21 cellular contexts compared by ENCODE assay signal in genomic region chr15:90435652-90436337, GRCh38. TPM values are rescaled to one million over a fixed set of nuclear protein-coding genes. Genes with fewer than 3 reads are reported as not detected.
DNase-seq lines count a peak whose midpoint lies in the region; ATAC-seq, FAIRE-seq and TF ChIP-seq lines count a peak whose summit lies in the region.
"Had no signal": no experiment of that assay in that cellular context is flagged by ENCODE, and none has a peak within 500 bp of the region (broad histone marks: within the 10 kb centered on the region; RNA-seq: fewer than 3 reads in every experiment).

No MANE protein-coding gene starts in this region.

- H3K4me1 Mint-ChIP-seq in activated CD4-positive, alpha-beta T cell treated with anti-CD3 and anti-CD28 coated beads, Interleukin-2, amount 10 ng/mL, durations not matched to agents 7 days and 5 days = peaks cover 26% of the 10 kb centered on the region
- H3K4me1 Mint-ChIP-seq in activated T-helper 2 cell treated with anti-CD3 and anti-CD28 coated beads, Interferon-gamma antibody, Interleukin-2, Interleukin-4, amounts not matched to agents 10 μg/mL and 5 μg/mL and 100 μg/mL, durations not matched to agents 14 hours and 24 hours and 36 hours (ENCODE audit: low read depth) = peaks cover 19% of the 10 kb centered on the region
- peaks cover 2% of the 10 kb centered on the region for H3K4me1 Mint-ChIP-seq in endodermal cell

- no peaks in the 10 kb centered on the region for H3K4me1 ChIP-seq in endodermal cell (ENCODE audit: control insufficient read depth, insufficient read depth, low read length)
- H3K4me1 ChIP-seq in gastrocnemius medialis = peaks cover 10 to 18% of the 10 kb centered on the region in 2 donors
- H3K4me1 ChIP-seq in kidney (ENCODE audit: control insufficient read depth in 1 of 2, insufficient read depth in 1 of 2, low read depth in 1 of 2, low read length in 2 of 2) = no peaks in the 10 kb centered on the region
- H3K4me1 ChIP-seq: BE2C had no signal

- H3K36me3 Mint-ChIP-seq in activated CD4-positive, alpha-beta T cell treated with anti-CD3 and anti-CD28 coated beads, Interleukin-2, amount 10 ng/mL, durations not matched to agents 7 days and 5 days (ENCODE audit: low read depth) = peaks cover 71% of the 10 kb centered on the region
- peaks cover 70% of the 10 kb centered on the region for H3K36me3 Mint-ChIP-seq in activated T-helper 2 cell treated with anti-CD3 and anti-CD28 coated beads, Interferon-gamma antibody, Interleukin-2, Interleukin-4, amounts not matched to agents 10 μg/mL and 5 μg/mL and 100 μg/mL, durations not matched to agents 14 hours and 24 hours and 36 hours (ENCODE audit: low read depth)
- H3K36me3 Mint-ChIP-seq in endodermal cell (ENCODE audit: low read depth) = peaks cover 47% of the 10 kb centered on the region

- WGBS in endodermal cell (ENCODE audit: insufficient coverage in 1 of 2, insufficient read length in 1 of 2), 2 experiments = 83 to 88% methylated on average over 1 of the region's 1 CpG

- intact Hi-C loops in activated T-helper 2 cell treated with anti-CD3 and anti-CD28 coated beads, Interferon-gamma antibody, Interleukin-2, Interleukin-4, amounts not matched to agents 10 μg/mL and 5 μg/mL and 100 μg/mL, durations not matched to agents 14 hours and 24 hours and 36 hours (cut with micrococcal nuclease) = no loop called here
- intact Hi-C loops in gastrocnemius medialis (cut with DNase I; ENCODE audit: low total_unique reads) (no loop called here), kidney (cut with DNase I) (no loop called here)

- H3K27me3 ChIP-seq in endodermal cell (ENCODE audit: control insufficient read depth, insufficient read depth, low read length, poor library complexity, severe bottlenecking) = no peaks in the 10 kb centered on the region
- H3K27me3 ChIP-seq in gastrocnemius medialis = no peaks in the 10 kb centered on the region
- H3K27me3 ChIP-seq: BE2C, esophagus squamous epithelium, suprapubic skin had no signal

- no peak for TF ChIP-seq CTCF in endodermal cell (conservative IDR thresholded peaks at IDR 0.05)
- no peak for TF ChIP-seq CTCF in gastrocnemius medialis (IDR thresholded peaks at IDR 0.05 in 4 of 5, conservative IDR thresholded peaks at IDR 0.05 in 1 of 5)
- TF ChIP-seq CTCF in kidney (IDR thresholded peaks at IDR 0.05; ENCODE audit: borderline replicate concordance, extremely low read depth, insufficient read depth) = no peak

- FAIRE-seq in kidney (lab: Jason Lieb, UNC) = no peak
- FAIRE-seq: bronchial epithelial cell had no signal

- no peaks in the 10 kb centered on the region for H3K27me3 Mint-ChIP-seq in activated CD4-positive, alpha-beta T cell treated with anti-CD3 and anti-CD28 coated beads, Interleukin-2, amount 10 ng/mL, durations not matched to agents 7 days and 5 days
- no peaks in the 10 kb centered on the region for H3K27me3 Mint-ChIP-seq in activated T-helper 2 cell treated with anti-CD3 and anti-CD28 coated beads, Interferon-gamma antibody, Interleukin-2, Interleukin-4, amounts not matched to agents 10 μg/mL and 5 μg/mL and 100 μg/mL, durations not matched to agents 14 hours and 24 hours and 36 hours (ENCODE audit: low read depth)
- no peaks in the 10 kb centered on the region for H3K27me3 Mint-ChIP-seq in endodermal cell (ENCODE audit: insufficient read depth)
- H3K27me3 Mint-ChIP-seq: activated B cell treated with CpG ODN at 0.5 μM for 24 hours; activated naive CD8-positive, alpha-beta T cell treated with anti-CD3 and anti-CD28 coated beads, Interleukin-2, amount 50 U/mL, for 24 hours had no signal

- ATAC-seq in gastrocnemius medialis (no peak), HG03354 (IDR thresholded peaks at IDR 0.05; ENCODE audit: poor library complexity, severe bottlenecking, unreplicated experiment) (no peak)
- ATAC-seq: activated naive CD8-positive, alpha-beta T cell treated with anti-CD3 and anti-CD28 coated beads, Interleukin-2, amount 50 U/mL, for 24 hours; HCT116 had no signal

- H3K27ac ChIP-seq in endodermal cell (ENCODE audit: low read depth, low read length) (no peak overlapping the region), gastrocnemius medialis (peak overlapping the region in 3 of 4 donors; percentile 3 to 27 (median 14)), kidney (ENCODE audit: low read depth in 2 of 2, low read length in 2 of 2) (no peak overlapping the region)
- H3K27ac ChIP-seq: esophagus squamous epithelium, suprapubic skin had no signal

- in situ Hi-C loops in gastrocnemius medialis (cut with MboI; ENCODE audit: low sequenced_read_pairs in 4 of 4) = no loop called here

- no peaks in the 10 kb centered on the region for H3K9me3 ChIP-seq in endodermal cell (ENCODE audit: control insufficient read depth, low read length)
- no peaks in the 10 kb centered on the region for H3K9me3 ChIP-seq in gastrocnemius medialis
- H3K9me3 ChIP-seq in kidney (ENCODE audit: control insufficient read depth in 1 of 2, low read length in 2 of 2) = no peaks in the 10 kb centered on the region
- H3K9me3 ChIP-seq: BE2C, esophagus squamous epithelium, suprapubic skin had no signal

- peak overlapping the region; percentile 69 for H3K27ac Mint-ChIP-seq in activated CD4-positive, alpha-beta T cell treated with anti-CD3 and anti-CD28 coated beads, Interleukin-2, amount 10 ng/mL, durations not matched to agents 7 days and 5 days
- H3K27ac Mint-ChIP-seq in activated T-helper 2 cell treated with anti-CD3 and anti-CD28 coated beads, Interferon-gamma antibody, Interleukin-2, Interleukin-4, amounts not matched to agents 10 μg/mL and 5 μg/mL and 100 μg/mL, durations not matched to agents 14 hours and 24 hours and 36 hours = peak overlapping the region; percentile 48
- peak overlapping the region; percentile 59 for H3K27ac Mint-ChIP-seq in endodermal cell
- H3K27ac Mint-ChIP-seq: activated B cell treated with CpG ODN at 0.5 μM for 24 hours; activated naive CD8-positive, alpha-beta T cell treated with anti-CD3 and anti-CD28 coated beads, Interleukin-2, amount 50 U/mL, for 24 hours had no signal

- no peak for TF ChIP-seq POLR2A in gastrocnemius medialis (IDR thresholded peaks at IDR 0.05)

- CTCF ChIA-PET in activated CD4-positive, alpha-beta T cell treated with anti-CD3 and anti-CD28 coated beads, Interleukin-2, amount 10 ng/mL, durations not matched to agents 7 days and 5 days (lab: Charles Lee) = interaction anchor here (0.7 to 1.5 kb wide), 3 partner anchors 12 to 143 kb away, joined by 3 to 8 read pairs (median 4); no protein-coding TSS in a partner anchor

- peaks cover 81% of the 10 kb centered on the region for H3K36me3 ChIP-seq in endodermal cell (ENCODE audit: control insufficient read depth, insufficient read depth, low read length)
- peaks cover 0 to 56% of the 10 kb centered on the region in 2 donors for H3K36me3 ChIP-seq in gastrocnemius medialis
- no peaks in the 10 kb centered on the region for H3K36me3 ChIP-seq in kidney (ENCODE audit: control insufficient read depth in 1 of 2, insufficient read depth in 2 of 2, low read length in 2 of 2)

- POLR2A ChIA-PET in activated CD4-positive, alpha-beta T cell treated with anti-CD3 and anti-CD28 coated beads, Interleukin-2, amount 10 ng/mL, durations not matched to agents 7 days and 5 days (lab: Charles Lee) = no interaction called here

- H3K9me3 Mint-ChIP-seq in activated CD4-positive, alpha-beta T cell treated with anti-CD3 and anti-CD28 coated beads, Interleukin-2, amount 10 ng/mL, durations not matched to agents 7 days and 5 days = no peaks in the 10 kb centered on the region
- no peaks in the 10 kb centered on the region for H3K9me3 Mint-ChIP-seq in activated T-helper 2 cell treated with anti-CD3 and anti-CD28 coated beads, Interferon-gamma antibody, Interleukin-2, Interleukin-4, amounts not matched to agents 10 μg/mL and 5 μg/mL and 100 μg/mL, durations not matched to agents 14 hours and 24 hours and 36 hours
- H3K9me3 Mint-ChIP-seq in endodermal cell = no peaks in the 10 kb centered on the region
- H3K9me3 Mint-ChIP-seq: activated naive CD8-positive, alpha-beta T cell treated with anti-CD3 and anti-CD28 coated beads, Interleukin-2, amount 50 U/mL, for 24 hours had no signal

- no peak overlapping the region for H3K4me3 Mint-ChIP-seq in activated CD4-positive, alpha-beta T cell treated with anti-CD3 and anti-CD28 coated beads, Interleukin-2, amount 10 ng/mL, durations not matched to agents 7 days and 5 days
- H3K4me3 Mint-ChIP-seq in activated T-helper 2 cell treated with anti-CD3 and anti-CD28 coated beads, Interferon-gamma antibody, Interleukin-2, Interleukin-4, amounts not matched to agents 10 μg/mL and 5 μg/mL and 100 μg/mL, durations not matched to agents 14 hours and 24 hours and 36 hours (ENCODE audit: low read depth) = no peak overlapping the region
- no peak overlapping the region for H3K4me3 Mint-ChIP-seq in endodermal cell
- H3K4me3 Mint-ChIP-seq: activated B cell treated with CpG ODN at 0.5 μM for 24 hours; activated naive CD8-positive, alpha-beta T cell treated with anti-CD3 and anti-CD28 coated beads, Interleukin-2, amount 50 U/mL, for 24 hours had no signal

- H3K9ac ChIP-seq in endodermal cell (ENCODE audit: extremely low read depth, low read length, poor library complexity, severe bottlenecking) (no peak overlapping the region), kidney (ENCODE audit: low read length in 2 of 2) (no peak overlapping the region)

- no peak overlapping the region for H3K4me3 ChIP-seq in endodermal cell (ENCODE audit: low read length)
- H3K4me3 ChIP-seq in gastrocnemius medialis = no peak overlapping the region
- no peak overlapping the region for H3K4me3 ChIP-seq in kidney (ENCODE audit: low read length in 2 of 2)
- H3K4me3 ChIP-seq: esophagus squamous epithelium, suprapubic skin had no signal

- no peak for DNase-seq in activated CD4-positive, alpha-beta T cell treated with anti-CD3 and anti-CD28 coated beads, Interleukin-2, amount 10 ng/mL, durations not matched to agents 7 days and 5 days
- DNase-seq in activated CD4-positive, alpha-beta T cell treated with anti-CD3 and anti-CD28 coated beads for 4 hours = no peak
- DNase-seq in activated T-helper 2 cell treated with anti-CD3 and anti-CD28 coated beads, Interferon-gamma antibody, Interleukin-2, Interleukin-4, amounts not matched to agents 10 μg/mL and 5 μg/mL and 100 μg/mL, durations not matched to agents 14 hours and 24 hours and 36 hours (ENCODE audit: low spot score) = no peak
- no peak for DNase-seq in endodermal cell
- DNase-seq in gastrocnemius medialis = no peak
- no peak for DNase-seq in NCI-H524 (lab: John Stamatoyannopoulos, UW)
- no peak for DNase-seq in kidney
- DNase-seq: activated B cell treated with CpG ODN at 0.5 μM for 24 hours; activated naive CD8-positive, alpha-beta T cell treated with anti-CD3 and anti-CD28 coated beads, Interleukin-2, amount 50 U/mL, for 24 hours; BE2C; effector CD4-positive, alpha-beta T cell; esophagus squamous epithelium; NCI-H1105 treated with DMSO at 0.1 percent for 48 hours; NCI-H2081 treated with DMSO at 0.1 percent for 48 hours; retina; stimulated activated CD4-positive, alpha-beta T cell treated with anti-CD3 and anti-CD28 coated beads, Interleukin-12 subunit alpha, Interleukin-12 subunit beta, amount 100 ng/mL, for 4 hours; T-helper 9 cell had no signal

RNA-seq across cellular contexts. Expression of gene IQGAP1, which starts 47.8 kb away (rescaled TPM):
- 100 to 1,000 TPM; 222 to 296 TPM for total RNA-seq in activated CD4-positive, alpha-beta T cell treated with anti-CD3 and anti-CD28 coated beads, Interleukin-2, amount 10 ng/mL, durations not matched to agents 7 days and 5 days
- total RNA-seq in activated T-helper 2 cell treated with anti-CD3 and anti-CD28 coated beads, Interferon-gamma antibody, Interleukin-2, Interleukin-4, amounts not matched to agents 10 μg/mL and 5 μg/mL and 100 μg/mL, durations not matched to agents 14 hours and 24 hours and 36 hours = 186 and 196 TPM in 2 replicates
- total RNA-seq in endodermal cell (100 to 1,000 TPM in 1 of 2 donors, 10 to 100 TPM in 1; 94.4 to 124 TPM), gastrocnemius medialis (10 to 100 TPM; 39.1 to 92.7 (median 59.1) TPM), kidney (218 TPM)
- polyA plus RNA-seq in endodermal cell (2013, experiment 1 of 2) = 48.6 TPM
- polyA plus RNA-seq in endodermal cell (2013, experiment 2 of 2) = 59.3 TPM
- 70.0 TPM for polyA plus RNA-seq in kidney (ENCODE audit: insufficient read depth, low read depth, low replicate concordance)

Comparison
In these comparisons a context has a peak if more than half of its experiments do, and no peak if none do; other contexts are left out.
1. H3K27ac ChIP-seq: peak in gastrocnemius medialis (3 of 4); none in endodermal cell (single experiment) and kidney (0 of 2).
2. Peak in every context shown above with its lines, with median percentiles within 50 percentile points of each other: H3K27ac Mint-ChIP-seq.